Comparison of ENCODE assay signal across 17 cellular contexts in genomic region chr16:86747761-86748160, GRCh38.
"Had no signal": no experiment of that assay in that cellular context is flagged by ENCODE, and none has a peak within 500 bp of the region (broad histone marks: within the 10 kb centered on the region; RNA-seq: fewer than 3 reads in every experiment).

No MANE protein-coding gene starts in this region.

- H3K36me3 Mint-ChIP-seq: mesothelial cell of epicardium; natural killer cell treated with Interleukin-12 subunit alpha and Interleukin-12 subunit beta and Interleukin-15 and Interleukin-18, amount 100 ng/mL, for 72 hours had no signal

- H3K4me1 ChIP-seq: stomach, transverse colon had no signal

- H3K27ac ChIP-seq: heart right ventricle, skin epidermis, stomach, thoracic aorta, transverse colon had no signal

- ATAC-seq: left lobe of liver; natural killer cell treated with Interleukin-12 subunit alpha and Interleukin-12 subunit beta and Interleukin-15 and Interleukin-18, amount 100 ng/mL, for 72 hours; sciatic nerve had no signal

- DNase-seq: cortex of kidney; effector memory CD4-positive, alpha-beta T cell; heart right ventricle; hypothalamus; kidney glomerular epithelial cell; stimulated activated CD4-positive, alpha-beta T cell treated with anti-CD3 and anti-CD28 coated beads, Interleukin-12 subunit alpha, Interleukin-12 subunit beta, amount 100 ng/mL, for 4 hours; stimulated activated naive CD4-positive, alpha-beta T cell; stomach; substantia nigra; transverse colon had no signal

- H3K4me3 Mint-ChIP-seq: central memory CD8-positive, alpha-beta T cell; mesothelial cell of epicardium; natural killer cell treated with Interleukin-12 subunit alpha and Interleukin-12 subunit beta and Interleukin-15 and Interleukin-18, amount 100 ng/mL, for 72 hours had no signal

- H3K27ac Mint-ChIP-seq: mesothelial cell of epicardium; natural killer cell treated with Interleukin-12 subunit alpha and Interleukin-12 subunit beta and Interleukin-15 and Interleukin-18, amount 100 ng/mL, for 72 hours had no signal

- H3K4me3 ChIP-seq: heart right ventricle, skin epidermis, stomach, thoracic aorta, transverse colon had no signal

- H3K9me3 Mint-ChIP-seq: central memory CD8-positive, alpha-beta T cell; mesothelial cell of epicardium; natural killer cell treated with Interleukin-12 subunit alpha and Interleukin-12 subunit beta and Interleukin-15 and Interleukin-18, amount 100 ng/mL, for 72 hours had no signal

- H3K4me1 Mint-ChIP-seq: central memory CD8-positive, alpha-beta T cell; mesothelial cell of epicardium had no signal

- H3K9me3 ChIP-seq: heart right ventricle, stomach, thoracic aorta, transverse colon had no signal

- H3K36me3 ChIP-seq: heart right ventricle, stomach, thoracic aorta, transverse colon had no signal

- H3K27me3 ChIP-seq: transverse colon had no signal
